8 cellular contexts compared by ENCODE assay signal in the genomic region with DNA sequence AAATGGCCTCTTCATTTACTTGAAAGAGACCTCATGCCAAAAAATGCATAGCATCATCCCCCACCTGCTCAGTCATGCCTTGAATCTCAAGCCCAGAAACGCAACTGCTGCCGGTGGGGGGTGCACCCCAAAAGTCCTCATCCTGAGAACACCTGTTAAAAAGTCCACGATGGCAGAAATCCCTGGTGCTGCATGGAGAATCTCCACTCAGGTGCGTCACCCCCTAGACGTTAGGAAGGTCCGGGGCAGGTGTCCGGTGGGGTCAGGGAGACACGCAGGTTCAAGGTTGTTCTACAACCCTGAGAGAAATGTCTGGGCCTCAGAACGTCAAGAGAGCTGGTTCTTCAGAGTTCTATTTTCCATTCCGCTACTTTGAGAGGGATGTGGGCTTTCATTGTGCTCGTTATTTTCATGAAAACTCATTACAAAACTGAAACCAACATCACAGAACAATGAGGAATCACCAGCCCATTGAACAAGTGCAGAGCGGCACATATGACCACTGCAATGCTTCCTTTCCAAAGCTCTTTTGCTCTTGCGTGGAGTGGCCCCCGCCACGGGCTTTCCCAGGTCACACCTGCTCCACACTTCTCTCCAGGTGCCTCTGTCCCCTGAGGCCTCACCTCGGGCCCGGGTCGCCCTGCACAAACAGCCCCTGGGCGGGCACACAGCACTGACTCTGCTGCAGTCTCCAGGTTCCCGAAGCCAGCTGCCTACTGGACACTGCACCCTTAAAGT.
DNase-seq lines count a peak whose midpoint lies in the region; ATAC-seq, FAIRE-seq and TF ChIP-seq lines count a peak whose summit lies in the region.

No MANE protein-coding gene starts in this region.

- no peaks in the 10 kb centered on the region for H3K27me3 ChIP-seq in bronchial epithelial cell (ENCODE audit: control insufficient read depth, insufficient read depth, low read length)

- peak overlapping the region; percentile 97 for H3K27ac Mint-ChIP-seq in nephron

- no peaks in the 10 kb centered on the region for H3K36me3 Mint-ChIP-seq in nephron (ENCODE audit: low read depth)

- no peaks in the 10 kb centered on the region for H3K27me3 Mint-ChIP-seq in nephron (ENCODE audit: low read depth)

- peak; percentile 32 for DNase-seq in NCI-H69 (lab: John Stamatoyannopoulos, UW)
- DNase-seq in bronchial epithelial cell (ENCODE audit: low read depth): peak; percentile 24
- no peak for DNase-seq in NCI-H1092 treated with DMSO at 0.1 percent for 48 hours (lab: John Stamatoyannopoulos, UW)
- DNase-seq in hippocampal formation (lab: John Stamatoyannopoulos, UW): no peak
- DNase-seq in HK-2 (ENCODE audit: unreplicated experiment): no peak

- peak; percentile 86 for ATAC-seq in GM18502 (IDR thresholded peaks at IDR 0.05; ENCODE audit: poor library complexity, unreplicated experiment)
- ATAC-seq in GM21786 (IDR thresholded peaks at IDR 0.05; ENCODE audit: unreplicated experiment): peak; percentile 86

- H3K4me3 ChIP-seq in bronchial epithelial cell (ENCODE audit: low read depth, low read length): no peak overlapping the region

- H3K9me3 Mint-ChIP-seq in nephron: no peaks in the 10 kb centered on the region

- no peaks in the 10 kb centered on the region for H3K36me3 ChIP-seq in bronchial epithelial cell (ENCODE audit: control insufficient read depth, insufficient read depth, low read length)

- no peak for FAIRE-seq in bronchial epithelial cell (lab: Jason Lieb, UNC)

- peaks cover 54% of the 10 kb centered on the region for H3K4me1 Mint-ChIP-seq in nephron

- TF ChIP-seq CTCF in bronchial epithelial cell (IDR thresholded peaks at IDR 0.05; ENCODE audit: insufficient read depth, low read length, severe bottlenecking) (no peak), nephron (IDR thresholded peaks at IDR 0.05; ENCODE audit: unreplicated experiment in 3 of 3) (no peak)

- peak overlapping the region in 2 of 3 experiments; percentile 9 to 45 for H3K4me3 Mint-ChIP-seq in nephron

Comparison
In these comparisons a context has a peak if more than half of its experiments do, and no peak if none do; other contexts are left out.
1. DNase-seq: peak in NCI-H69 (single experiment) and bronchial epithelial cell (single experiment); none in NCI-H1092 treated with DMSO at 0.1 percent for 48 hours (single experiment), hippocampal formation (0 of 2) and HK-2 (single experiment).